22 cellular contexts compared by ENCODE assay signal in genomic region chr7:151744051-151744580, GRCh38.
DNase-seq lines count a peak whose midpoint lies in the region; ATAC-seq, FAIRE-seq and TF ChIP-seq lines count a peak whose summit lies in the region.
"Had no signal": no experiment of that assay in that cellular context is flagged by ENCODE, and none has a peak within 500 bp of the region (broad histone marks: within the 10 kb centered on the region; RNA-seq: fewer than 3 reads in every experiment).

No MANE protein-coding gene starts in this region.

- FAIRE-seq in small intestine (lab: Jason Lieb, UNC) = no peak
- FAIRE-seq: A204.1, GM12878, GM18507, HTR-8/SVneo, K562 had no signal

- intact Hi-C loops in heart right ventricle (cut with DNase I) (loop anchor here in 1 of 10 donors (5.0 kb wide), 1 partner anchor 42 kb away; no protein-coding TSS in a partner anchor), left ventricle myocardium superior (cut with micrococcal nuclease) (no loop called here), right lobe of liver (cut with DNase I) (no loop called here)

- H3K9me3 ChIP-seq in heart right ventricle (no peaks in the 10 kb centered on the region), right lobe of liver (no peaks in the 10 kb centered on the region), small intestine (ENCODE audit: control insufficient read depth, low read depth) (no peaks in the 10 kb centered on the region)

- peaks cover 7% of the 10 kb centered on the region for H3K36me3 Mint-ChIP-seq in activated T-helper 17 cell treated with anti-CD3 and anti-CD28 coated beads, Interleukin-2, amount 50 U/mL, for 72 hours (ENCODE audit: low read depth)

- peak in 1 of 8 donors; percentile 13 for ATAC-seq in heart right ventricle
- no peak for ATAC-seq in left ventricle myocardium superior
- ATAC-seq in activated T-helper 17 cell treated with anti-CD3 and anti-CD28 coated beads, Interleukin-2, amount 50 U/mL, for 72 hours (replicated peaks) = no peak
- no peak for ATAC-seq in right lobe of liver
- ATAC-seq in activated CD4-positive, CD25-positive, alpha-beta regulatory T cell treated with anti-CD3 and anti-CD28 coated beads, Interleukin-2, amount 50 U/mL, for 24 hours = no peak
- no peak for ATAC-seq in HG02973 (IDR thresholded peaks at IDR 0.05; ENCODE audit: unreplicated experiment)
- ATAC-seq: GM12878 had no signal

- no peaks in the 10 kb centered on the region for H3K27me3 Mint-ChIP-seq in activated T-helper 17 cell treated with anti-CD3 and anti-CD28 coated beads, Interleukin-2, amount 50 U/mL, for 72 hours
- H3K27me3 Mint-ChIP-seq: CD4-positive, CD25-positive, alpha-beta regulatory T cell had no signal

- H3K27ac Mint-ChIP-seq in activated T-helper 17 cell treated with anti-CD3 and anti-CD28 coated beads, Interleukin-2, amount 50 U/mL, for 72 hours = peak overlapping the region; percentile 49
- H3K27ac Mint-ChIP-seq: CD4-positive, CD25-positive, alpha-beta regulatory T cell had no signal

- H3K27ac ChIP-seq in heart right ventricle (peak overlapping the region in 9 of 10 donors; percentile 28 to 88 (median 77)), right lobe of liver (peak overlapping the region; percentile 51 to 99 (median 96)), small intestine (ENCODE audit: low read depth in 1 of 2, low read length in 1 of 2) (peak overlapping the region; percentile 82 to 95)

- H3K36me3 ChIP-seq in heart right ventricle = no peaks in the 10 kb centered on the region
- no peaks in the 10 kb centered on the region for H3K36me3 ChIP-seq in right lobe of liver
- H3K36me3 ChIP-seq in small intestine (ENCODE audit: control insufficient read depth in 2 of 2, insufficient read depth in 2 of 2, low read length in 2 of 2) = no peaks in the 10 kb centered on the region

- H3K4me3 ChIP-seq in heart right ventricle = no peak overlapping the region
- H3K4me3 ChIP-seq in right lobe of liver = no peak overlapping the region
- H3K4me3 ChIP-seq in small intestine (ENCODE audit: low read depth in 1 of 2, low read length in 2 of 2) = no peak overlapping the region
- H3K4me3 ChIP-seq: GM12878, K562 had no signal

- no peaks in the 10 kb centered on the region for H3K27me3 ChIP-seq in heart right ventricle
- H3K27me3 ChIP-seq in right lobe of liver = no peaks in the 10 kb centered on the region
- no peaks in the 10 kb centered on the region for H3K27me3 ChIP-seq in small intestine (ENCODE audit: control insufficient read depth in 2 of 2, insufficient read depth in 2 of 2, low read length in 2 of 2)

- H3K9me3 Mint-ChIP-seq in activated T-helper 17 cell treated with anti-CD3 and anti-CD28 coated beads, Interleukin-2, amount 50 U/mL, for 72 hours = no peaks in the 10 kb centered on the region

- TF ChIP-seq POLR2A in right lobe of liver (IDR thresholded peaks at IDR 0.05) = no peak

- TF ChIP-seq CTCF in heart right ventricle (IDR thresholded peaks at IDR 0.05) (no peak), right lobe of liver (IDR thresholded peaks at IDR 0.05) (no peak)

- peak overlapping the region; percentile 32 for H3K4me3 Mint-ChIP-seq in activated T-helper 17 cell treated with anti-CD3 and anti-CD28 coated beads, Interleukin-2, amount 50 U/mL, for 72 hours

- 73 to 78% methylated on average over 18 of the region's 18 CpGs for WGBS in heart right ventricle, 2 donors
- WGBS in right lobe of liver (ENCODE audit: insufficient coverage, low coverage, low lambda C conversion rate, missing lambda C conversion rate) = no CpG with 5 or more reads among the region's 18 CpGs
- WGBS in small intestine, 3 donors = 86 to 90% (median 89%) methylated on average over 18 of the region's 18 CpGs

- peaks cover 5% of the 10 kb centered on the region for H3K4me1 Mint-ChIP-seq in activated T-helper 17 cell treated with anti-CD3 and anti-CD28 coated beads, Interleukin-2, amount 50 U/mL, for 72 hours

- no peak for DNase-seq in heart right ventricle
- no peak for DNase-seq in left ventricle myocardium superior
- DNase-seq in right lobe of liver = peak in 1 of 3 donors; percentile 53
- DNase-seq in small intestine = no peak
- DNase-seq in hippocampal formation (lab: John Stamatoyannopoulos, UW) = no peak
- DNase-seq: CD4-positive, CD25-positive, alpha-beta regulatory T cell; DMS53; HCEC 1CT; NCI-H1694 treated with DMSO at 0.1 percent for 48 hours; NCI-H2171; NCI-H446 treated with DMSO at 0.1 percent for 48 hours; NCI-H748 treated with DMSO at 0.1 percent for 48 hours; PC-3; SHP77 treated with DMSO at 0.1 percent for 48 hours had no signal

- H3K4me1 ChIP-seq in heart right ventricle (peaks cover 11 to 42% (median 33%) of the 10 kb centered on the region in 9 donors), right lobe of liver (peaks cover 0 to 60% (median 34%) of the 10 kb centered on the region in 4 donors), small intestine (ENCODE audit: control insufficient read depth in 2 of 2, insufficient read depth in 1 of 2, low read depth in 1 of 2, low read length in 1 of 2) (peaks cover 3 to 7% of the 10 kb centered on the region in 2 donors)
